In the genomic region with DNA sequence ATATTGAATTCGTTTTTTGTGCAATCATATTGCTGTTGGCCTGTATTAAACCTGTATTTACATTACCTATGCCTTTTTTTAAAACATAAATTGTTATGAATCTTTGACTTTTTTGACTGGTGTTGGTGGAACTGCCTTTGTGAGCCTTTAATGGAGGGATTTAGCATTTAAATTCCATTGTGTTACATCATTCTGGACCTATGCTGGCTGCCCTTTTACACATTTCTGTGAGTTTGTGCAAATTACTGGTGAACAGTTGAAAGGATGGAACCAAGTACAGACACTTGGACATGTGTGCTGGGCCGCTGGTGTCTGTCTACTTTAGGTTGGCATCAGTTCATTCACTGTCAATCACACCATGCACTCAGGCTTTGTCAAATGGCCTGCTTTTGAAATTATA, we compare ENCODE assay signal across 8 cellular contexts. TPM values are rescaled to one million over a fixed set of nuclear protein-coding genes. Genes with fewer than 3 reads are reported as not detected.
DNase-seq lines count a peak whose midpoint lies in the region; ATAC-seq and TF ChIP-seq lines count a peak whose summit lies in the region.

No MANE protein-coding gene starts in this region.

- DNase-seq in OCI-LY7 (ENCODE audit: low spot score): no peak
- DNase-seq in endothelial cell (ENCODE audit: low spot score): no peak
- no peak for DNase-seq in neuronal stem cell (ENCODE audit: low spot score)
- DNase-seq in GM13976 (ENCODE audit: low spot score): no peak
- no peak for DNase-seq in NCI-H2081 treated with DMSO at 0.1 percent for 48 hours (lab: John Stamatoyannopoulos, UW)
- DNase-seq in DMS 273 treated with DMSO at 0.1 percent for 48 hours (lab: John Stamatoyannopoulos, UW): no peak

- peak overlapping the region; percentile 83 to 99 (median 98) for H3K4me2 ChIP-seq in BLaER1 treated with 17β-estradiol and CSF1 and Interleukin-3, amounts not matched to agents 10 nM and 100 nM
- H3K4me2 ChIP-seq in OCI-LY7 (ENCODE audit: low read length) (peak overlapping the region; percentile 75), neuronal stem cell (ENCODE audit: insufficient read depth, low read length, poor library complexity, severe bottlenecking) (no peak overlapping the region)

- H3K9me2 ChIP-seq in OCI-LY7 (ENCODE audit: insufficient read depth, low read length): no peaks in the 10 kb centered on the region

- H3K4me1 ChIP-seq in BLaER1 treated with 17β-estradiol and CSF1 and Interleukin-3, amounts not matched to agents 10 nM and 100 nM: peaks cover 35 to 63% (median 47%) of the 10 kb centered on the region in 10 experiments
- peaks cover 43% of the 10 kb centered on the region for H3K4me1 ChIP-seq in OCI-LY7 (ENCODE audit: insufficient read depth, low read length, poor library complexity, severe bottlenecking)
- H3K4me1 ChIP-seq in neuronal stem cell (ENCODE audit: control insufficient read depth in 2 of 2, insufficient read depth in 1 of 2, low read depth in 1 of 2, low read length in 2 of 2): peaks cover 8 to 26% of the 10 kb centered on the region in 2 donors

- H3K14ac ChIP-seq in neuronal stem cell (ENCODE audit: low read length): no peak overlapping the region

- CTCF ChIA-PET in OCI-LY7 (lab: Charles Lee; ENCODE audit: unreplicated experiment): no interaction called here

- in situ Hi-C loops in GM13976 (cut with MboI; ENCODE audit: low sequenced_read_pairs, unreplicated experiment): loop anchor here (10.0 kb wide), 1 partner anchor 334 kb away; no protein-coding TSS in a partner anchor

- H3K9me3 Mint-ChIP-seq in endothelial cell (ENCODE audit: unreplicated experiment): no peaks in the 10 kb centered on the region

- H3K79me2 ChIP-seq in OCI-LY7 (ENCODE audit: insufficient read depth, low read depth, low read length): 0 out of 2 replicates have a peak, but pooled peaks cover 5% of the 10 kb centered on the region

- no peak overlapping the region for H4K91ac ChIP-seq in neuronal stem cell (ENCODE audit: low read depth, low read length, poor library complexity)

- peaks cover 8% of the 10 kb centered on the region for H3K79me1 ChIP-seq in neuronal stem cell (ENCODE audit: low read depth, low read length)

- POLR2A ChIA-PET in OCI-LY7 (lab: Charles Lee): interaction anchor here (0.9 kb wide), 1 partner anchor 9 kb away, joined by 6 read pairs; no protein-coding TSS in a partner anchor

- H3K36me3 Mint-ChIP-seq in endothelial cell (ENCODE audit: low read depth, unreplicated experiment): peaks cover 5% of the 10 kb centered on the region

- H2AFZ ChIP-seq in OCI-LY7 (ENCODE audit: low read length): no peak overlapping the region
- H2AFZ ChIP-seq in neuronal stem cell (ENCODE audit: low read length): peak overlapping the region; percentile 31

- peak overlapping the region; percentile 77 to 99 (median 88) for H3K4me3 ChIP-seq in BLaER1 treated with 17β-estradiol and CSF1 and Interleukin-3, amounts not matched to agents 10 nM and 100 nM
- H3K4me3 ChIP-seq in OCI-LY7 (ENCODE audit: low read depth, low read length, poor library complexity, severe bottlenecking) (peak overlapping the region; percentile 55), neuronal stem cell (ENCODE audit: low read length in 2 of 2) (peak overlapping the region in 1 of 2 donors; percentile 64)

- peaks cover 24% of the 10 kb centered on the region for H3K4me1 Mint-ChIP-seq in endothelial cell (ENCODE audit: unreplicated experiment)

- H3K27me3 Mint-ChIP-seq in endothelial cell (ENCODE audit: unreplicated experiment): peaks cover 2% of the 10 kb centered on the region

- peaks cover 25 to 81% (median 52%) of the 10 kb centered on the region in 11 experiments; a peak in 21 of 22 replicates for H4K20me1 ChIP-seq in BLaER1 treated with 17β-estradiol and CSF1 and Interleukin-3, amounts not matched to agents 10 nM and 100 nM
- H4K20me1 ChIP-seq in OCI-LY7 (ENCODE audit: insufficient read depth, low read length): no peaks in the 10 kb centered on the region

- no peak overlapping the region for H3K18ac ChIP-seq in neuronal stem cell (ENCODE audit: low read length)

- TF ChIP-seq CTCF in OCI-LY7 (conservative IDR thresholded peaks at IDR 0.05; ENCODE audit: low read length) (no peak), endothelial cell (IDR thresholded peaks at IDR 0.05; ENCODE audit: unreplicated experiment) (no peak), GM13976 (IDR thresholded peaks at IDR 0.05; ENCODE audit: borderline replicate concordance, control extremely low read depth, extremely low read depth, insufficient read depth, missing control alignments) (no peak)

- H3K27ac ChIP-seq in BLaER1 treated with 17β-estradiol and CSF1 and Interleukin-3, amounts not matched to agents 10 nM and 100 nM: peak overlapping the region; percentile 89 to 95 (median 92)
- no peak overlapping the region for H3K27ac ChIP-seq in OCI-LY7 (ENCODE audit: low read depth, low read length, poor library complexity, severe bottlenecking)
- no peak overlapping the region for H3K27ac ChIP-seq in neuronal stem cell (replicated peaks; ENCODE audit: low read length)

- no peak for ATAC-seq in GM18868 (IDR thresholded peaks at IDR 0.05; ENCODE audit: unreplicated experiment)

- no peak overlapping the region for H2BK120ac ChIP-seq in neuronal stem cell (ENCODE audit: low read depth, low read length)

- H3K9ac ChIP-seq in BLaER1 treated with 17β-estradiol and CSF1 and Interleukin-3, amounts not matched to agents 10 nM and 100 nM: peak overlapping the region; percentile 86 to 96 (median 93)
- no peak overlapping the region for H3K9ac ChIP-seq in neuronal stem cell (ENCODE audit: low read depth, low read length, poor library complexity)

- no peak overlapping the region for H2BK15ac ChIP-seq in neuronal stem cell (ENCODE audit: low read length)

- peaks cover 0 to 11% (median 0%) of the 10 kb centered on the region in 11 experiments; a peak in 5 of 22 replicates for H3K9me3 ChIP-seq in BLaER1 treated with 17β-estradiol and CSF1 and Interleukin-3, amounts not matched to agents 10 nM and 100 nM (replicated peaks in 1 of 11)
- H3K9me3 ChIP-seq in OCI-LY7 (ENCODE audit: low read length) (no peaks in the 10 kb centered on the region), neuronal stem cell (replicated peaks in 1 of 2; ENCODE audit: control insufficient read depth in 2 of 2, insufficient read depth in 1 of 2, low read depth in 1 of 2, low read length in 2 of 2) (peaks cover 6 to 11% of the 10 kb centered on the region in 2 donors)

- no CpG with 5 or more reads among the region's 2 CpGs for WGBS in neuronal stem cell (ENCODE audit: extremely low coverage in 2 of 2, insufficient read length in 2 of 2, insufficient replicate concordance in 1 of 2), 2 donors

- H3K4ac ChIP-seq in neuronal stem cell (ENCODE audit: low read length): no peak overlapping the region

- intact Hi-C loops in OCI-LY7 (cut with micrococcal nuclease; ENCODE audit: unreplicated experiment): no loop called here

- no peak overlapping the region for H2BK12ac ChIP-seq in neuronal stem cell (ENCODE audit: low read length)

- H4K8ac ChIP-seq in neuronal stem cell (ENCODE audit: low read depth, low read length): no peak overlapping the region

- BruUV-seq in OCI-LY7 (replicated peaks; lab: Mats Ljungman, UMichigan): no TSS peak

- no peak overlapping the region for H2AK5ac ChIP-seq in neuronal stem cell (ENCODE audit: low read depth, low read length)

- H3K36me3 ChIP-seq in BLaER1 treated with 17β-estradiol and CSF1 and Interleukin-3, amounts not matched to agents 10 nM and 100 nM: peaks cover 30 to 70% (median 58%) of the 10 kb centered on the region in 11 experiments
- no peaks in the 10 kb centered on the region for H3K36me3 ChIP-seq in OCI-LY7 (ENCODE audit: insufficient read depth, low read length)
- peaks cover 2 to 35% of the 10 kb centered on the region in 2 donors for H3K36me3 ChIP-seq in neuronal stem cell (replicated peaks in 1 of 2; ENCODE audit: control insufficient read depth in 2 of 2, insufficient read depth in 2 of 2, low read length in 2 of 2)

- H3K27me3 ChIP-seq in BLaER1 treated with 17β-estradiol and CSF1 and Interleukin-3, amounts not matched to agents 10 nM and 100 nM: no peaks in the 10 kb centered on the region
- H3K27me3 ChIP-seq in neuronal stem cell (ENCODE audit: control insufficient read depth in 3 of 3, insufficient read depth in 3 of 3, low read depth in 1 of 3, low read length in 3 of 3): peaks cover 0 to 3% (median 0%) of the 10 kb centered on the region in 3 experiments

- H2BK5ac ChIP-seq in neuronal stem cell (ENCODE audit: low read length): no peak overlapping the region

- H3K4me3 Mint-ChIP-seq in endothelial cell (ENCODE audit: unreplicated experiment): peak overlapping the region; percentile 89

- no peak overlapping the region for H3K23ac ChIP-seq in neuronal stem cell (ENCODE audit: low read depth, low read length, poor library complexity)

- peak overlapping the region; percentile 82 for H3K27ac Mint-ChIP-seq in endothelial cell (ENCODE audit: unreplicated experiment)

RNA-seq across cellular contexts. Expression of gene SNX18, which starts 3.4 kb away (rescaled TPM):
- 9.9 and 14.6 TPM in 2 replicates for total RNA-seq in OCI-LY7 (2014; rRNA removed; shearing (Covaris generic))
- total RNA-seq in OCI-LY7 (2022) (6.3 and 7.7 TPM in 2 replicates), endothelial cell (ENCODE audit: unreplicated experiment) (22.3 TPM)
- polyA plus RNA-seq in neuronal stem cell (2013, experiment 1 of 2): 9.7 TPM
- 10.2 TPM for polyA plus RNA-seq in neuronal stem cell (2013, experiment 2 of 2)

Comparison
In these comparisons a context has a peak if more than half of its experiments do, and no peak if none do; other contexts are left out.
1. H3K27ac ChIP-seq: peak in BLaER1 treated with 17β-estradiol and CSF1 and Interleukin-3, amounts not matched to agents 10 nM and 100 nM (11 of 11); none in OCI-LY7 (single experiment) and neuronal stem cell (single experiment).